ENCODE assay signal across 25 cellular contexts in the genomic region with DNA sequence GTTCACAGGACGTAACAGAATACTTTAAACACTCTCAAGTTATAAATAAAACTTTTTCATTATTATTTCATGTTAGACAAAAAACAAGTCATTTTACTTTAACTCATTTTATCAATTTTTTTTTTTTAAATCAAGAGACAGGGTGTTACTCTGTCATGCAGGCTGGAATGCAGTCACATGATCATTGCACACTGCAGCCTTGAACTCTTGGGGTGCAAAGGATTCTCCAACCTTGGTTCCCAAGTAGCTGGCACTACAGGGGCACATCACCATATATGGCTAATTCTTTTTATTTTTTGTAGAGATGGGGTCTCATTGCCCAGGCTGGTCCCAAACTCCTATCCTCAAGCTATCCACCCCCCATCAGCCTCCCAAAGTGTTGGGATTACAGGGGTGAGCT. TPM values are rescaled to one million over a fixed set of nuclear protein-coding genes. Genes with fewer than 3 reads are reported as not detected.
"Had no signal": no experiment of that assay in that cellular context is flagged by ENCODE, and none has a peak within 500 bp of the region (broad histone marks: within the 10 kb centered on the region; RNA-seq: fewer than 3 reads in every experiment).

No MANE protein-coding gene starts in this region.

- H3K4me1 Mint-ChIP-seq: neural progenitor cell had no signal

- H3K27me3 ChIP-seq: adrenal gland, breast epithelium, esophagus squamous epithelium, gastroesophageal sphincter, neural progenitor cell, spleen, upper lobe of right lung had no signal

- H3K9me3 ChIP-seq: adrenal gland, breast epithelium, esophagus squamous epithelium, gastroesophageal sphincter, lower lobe of right lung, spleen, upper lobe of right lung had no signal

- H3K4me2 ChIP-seq: neural progenitor cell had no signal

- H3K4me3 ChIP-seq: adrenal gland, breast epithelium, coronary artery, esophagus squamous epithelium, gastroesophageal sphincter, lower lobe of right lung, neural progenitor cell, spleen, upper lobe of right lung had no signal

- H3K36me3 ChIP-seq: adrenal gland, breast epithelium, esophagus squamous epithelium, lower lobe of right lung, neural progenitor cell, upper lobe of right lung had no signal

- H2AFZ ChIP-seq: neural progenitor cell had no signal

- H3K4me1 ChIP-seq: breast epithelium, neural progenitor cell, upper lobe of right lung had no signal

- H3K4me3 Mint-ChIP-seq: activated B cell treated with CpG ODN at 0.5 μM for 24 hours; activated CD4-positive, alpha-beta T cell treated with anti-CD3 and anti-CD28 coated beads for 36 hours; activated naive CD4-positive, alpha-beta T cell treated with anti-CD3 and anti-CD28 coated beads, Interleukin-2, amount 50 U/mL, for 24 hours; endodermal cell; naive B cell; neural progenitor cell had no signal

- H3K9ac ChIP-seq: neural progenitor cell had no signal

- H3K27ac Mint-ChIP-seq: activated B cell treated with CpG ODN at 0.5 μM for 24 hours; activated CD4-positive, alpha-beta T cell treated with anti-CD3 and anti-CD28 coated beads for 36 hours; endodermal cell; neural progenitor cell had no signal

- H3K27me3 Mint-ChIP-seq: activated B cell treated with CpG ODN at 0.5 μM for 24 hours; activated CD4-positive, alpha-beta T cell treated with anti-CD3 and anti-CD28 coated beads for 36 hours; activated naive CD4-positive, alpha-beta T cell treated with anti-CD3 and anti-CD28 coated beads, Interleukin-2, amount 50 U/mL, for 24 hours; naive B cell had no signal

- H3K27ac ChIP-seq: adrenal gland, breast epithelium, esophagus squamous epithelium, lower lobe of right lung, neural progenitor cell, spleen, upper lobe of right lung had no signal

- H3K9me3 Mint-ChIP-seq: activated B cell treated with CpG ODN at 0.5 μM for 24 hours; activated naive CD4-positive, alpha-beta T cell treated with anti-CD3 and anti-CD28 coated beads, Interleukin-2, amount 50 U/mL, for 24 hours; endodermal cell; naive B cell; neural progenitor cell had no signal

- ATAC-seq: activated CD4-positive, alpha-beta T cell treated with anti-CD3 and anti-CD28 coated beads for 36 hours; gastroesophageal sphincter; left colon; lower lobe of right lung; upper lobe of right lung had no signal

- DNase-seq: activated B cell treated with CpG ODN at 0.5 μM for 24 hours; activated CD4-positive, alpha-beta T cell treated with anti-CD3 and anti-CD28 coated beads for 36 hours; activated CD4-positive, alpha-beta T cell treated with anti-CD3 and anti-CD28 coated beads, Interleukin-2, amount 50 U/mL, for 48 hours; activated gamma-delta T cell treated with Interleukin-2 at 50 U/mL for 16 hours; activated T-cell treated with anti-CD3 and anti-CD28 coated beads for 4 hours; cerebellar nuclear complex; endodermal cell; esophagus squamous epithelium; head of caudate nucleus; left colon; lower lobe of right lung; naive B cell; spleen; stimulated activated CD4-positive, alpha-beta T cell treated with anti-CD3 and anti-CD28 coated beads, Interleukin-4, amount 100 ng/mL, for 1 hour; stimulated activated naive CD4-positive, alpha-beta T cell treated with Interleukin-2 at 50 U/mL for 16 hours; T1000; upper lobe of right lung had no signal

RNA-seq across cellular contexts. Expression of a gene that starts 14.2 kb away (rescaled TPM):
- total RNA-seq: activated B cell treated with CpG ODN at 0.5 μM for 24 hours; activated CD4-positive, alpha-beta T cell treated with anti-CD3 and anti-CD28 coated beads for 36 hours; endodermal cell; T-helper 1 cell treated with Interleukin-12 subunit alpha and Interleukin-12 subunit beta and Interleukin-4 antibody, amounts not matched to agents 30 ng/mL and 1 ng/mL, for 36 hours had no signal
- polyA plus RNA-seq: keratinocyte had no signal
